Comparison of ENCODE assay signal across 24 cellular contexts in genomic region chr17:12644623-12645022, GRCh38. TPM values are rescaled to one million over a fixed set of nuclear protein-coding genes. Genes with fewer than 3 reads are reported as not detected.
"Had no signal": no experiment of that assay in that cellular context is flagged by ENCODE, and none has a peak within 500 bp of the region (broad histone marks: within the 10 kb centered on the region; RNA-seq: fewer than 3 reads in every experiment).

No MANE protein-coding gene starts in this region.

- H3K9me3 ChIP-seq: breast epithelium, SJSA1 had no signal

- H3K27ac ChIP-seq: breast epithelium, SJSA1 had no signal

- H3K36me3 ChIP-seq: breast epithelium, SJSA1 had no signal

- DNase-seq: activated CD4-positive, alpha-beta T cell treated with anti-CD3 and anti-CD28 coated beads for 48 hours; activated CD4-positive, alpha-beta T cell treated with anti-CD3 and anti-CD28 coated beads, Interleukin-2, amount 50 U/mL, for 4 hours; activated CD4-positive, CD25-positive, alpha-beta regulatory T cell treated with anti-CD3 and anti-CD28 coated beads, Interleukin-2, amount 50 U/mL, for 72 hours; activated CD8-positive, alpha-beta memory T cell treated with anti-CD3 and anti-CD28 coated beads, Interleukin-2, amount 50 U/mL, for 48 hours; activated CD8-positive, alpha-beta T cell treated with anti-CD3 and anti-CD28 coated beads, Interleukin-2, amount 10 ng/mL, durations not matched to agents 7 days and 5 days; activated naive CD4-positive, alpha-beta T cell treated with anti-CD3 and anti-CD28 coated beads, Interleukin-2, amount 50 U/mL, for 16 hours; activated naive CD8-positive, alpha-beta T cell treated with anti-CD3 and anti-CD28 coated beads, Interleukin-2, amount 10 ng/mL, durations not matched to agents 7 days and 5 days; activated T-cell treated with anti-CD3 and anti-CD28 coated beads, Interleukin-2, amount 50 U/mL, for 1 hour; aorta; caudate nucleus; NCI-H1048; NCI-H1417; NCI-H1930; NCI-H2107; NCI-H2171 treated with DMSO at 0.1 percent for 48 hours; NCI-H226; NCI-H526; NCI-H82; PC-3; SHP77 had no signal

- H3K27me3 ChIP-seq: SJSA1 had no signal

- H3K4me3 ChIP-seq: breast epithelium, SJSA1 had no signal

- ATAC-seq: activated CD8-positive, alpha-beta T cell treated with anti-CD3 and anti-CD28 coated beads, Interleukin-2, amount 10 ng/mL, durations not matched to agents 7 days and 5 days; PC-3; SK-N-SH treated with all-trans-retinoic acid at 6 μM for 48 hours had no signal

- H3K4me1 ChIP-seq: breast epithelium, SJSA1 had no signal

RNA-seq across cellular contexts. Expression of gene MYOCD, which starts 21.1 kb away (rescaled TPM):
- total RNA-seq: activated CD8-positive, alpha-beta T cell treated with anti-CD3 and anti-CD28 coated beads, Interleukin-2, amount 10 ng/mL, durations not matched to agents 7 days and 5 days; activated naive CD8-positive, alpha-beta T cell treated with anti-CD3 and anti-CD28 coated beads, Interleukin-2, amount 10 ng/mL, durations not matched to agents 7 days and 5 days; LHCN-M2; PC-3 had no signal
